In the genomic region with DNA sequence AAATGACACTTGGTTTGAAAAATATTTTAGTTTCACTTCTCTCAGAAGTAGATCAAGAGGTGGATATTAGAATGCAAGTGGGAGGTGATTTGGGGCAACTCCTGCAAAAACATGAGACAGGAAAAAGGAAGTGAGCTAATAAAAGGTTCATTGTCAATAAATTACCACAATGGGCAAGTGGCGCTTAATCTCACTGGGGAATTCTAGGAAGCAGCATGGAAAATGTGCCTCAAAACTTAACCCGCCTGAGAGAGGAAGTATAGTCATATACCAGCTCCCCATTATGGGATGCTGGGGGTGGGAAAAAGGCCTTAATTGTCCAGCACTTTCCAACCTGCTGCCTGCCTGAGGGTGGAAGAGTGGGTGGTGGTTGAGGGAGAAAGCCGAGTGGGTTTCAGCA, we compare ENCODE assay signal across 30 cellular contexts.
A peak's percentile ranks its signal among the peaks of the same experiment; 100 is the strongest.
DNase-seq lines count a peak whose midpoint lies in the region; ATAC-seq, FAIRE-seq and TF ChIP-seq lines count a peak whose summit lies in the region.
"Had no signal": no experiment of that assay in that cellular context is flagged by ENCODE, and none has a peak within 500 bp of the region (broad histone marks: within the 10 kb centered on the region; RNA-seq: fewer than 3 reads in every experiment).

No MANE protein-coding gene starts in this region.

- TF ChIP-seq CTCF in heart right ventricle (IDR thresholded peaks at IDR 0.05) (no peak), PC-3 (conservative IDR thresholded peaks at IDR 0.05; ENCODE audit: low read depth, low read length) (no peak), endothelial cell of umbilical vein (IDR thresholded peaks at IDR 0.05; ENCODE audit: extremely low read depth in 1 of 2, insufficient read depth in 1 of 2, low read depth in 1 of 2, low read length in 2 of 2) (no peak)

- peak overlapping the region in 8 of 10 donors; percentile 25 to 72 (median 56) for H3K27ac ChIP-seq in heart right ventricle
- H3K27ac ChIP-seq in PC-3 (ENCODE audit: low read length): peak overlapping the region; percentile 100
- peak overlapping the region; percentile 90 for H3K27ac ChIP-seq in endothelial cell of umbilical vein (ENCODE audit: insufficient read depth, low read depth, low read length)
- peak overlapping the region; percentile 44 for H3K27ac ChIP-seq in subcutaneous abdominal adipose tissue (ENCODE audit: low read depth, low read length)
- H3K27ac ChIP-seq: A549, esophagus muscularis mucosa, foreskin keratinocyte, HL-60, psoas muscle, thyroid gland had no signal

- WGBS in heart right ventricle, 2 donors: 60 to 64% methylated on average over 3 of the region's 3 CpGs

- dilution Hi-C loops in endothelial cell of umbilical vein (cut with MboI; ENCODE audit: extremely low pct_ligation_motif_present, low sequenced_read_pairs): no loop called here

- H3K27me3 ChIP-seq in heart right ventricle: no peaks in the 10 kb centered on the region
- no peaks in the 10 kb centered on the region for H3K27me3 ChIP-seq in PC-3 (ENCODE audit: low read length)
- no peaks in the 10 kb centered on the region for H3K27me3 ChIP-seq in endothelial cell of umbilical vein (ENCODE audit: control insufficient read depth in 2 of 2, insufficient read depth in 2 of 2, low read length in 2 of 2)
- no peaks in the 10 kb centered on the region for H3K27me3 ChIP-seq in subcutaneous abdominal adipose tissue (ENCODE audit: control insufficient read depth in 5 of 5, insufficient read depth in 4 of 5, low read length in 5 of 5)
- H3K27me3 ChIP-seq: BE2C, esophagus muscularis mucosa, foreskin keratinocyte, thyroid gland had no signal

- intact Hi-C loops in heart right ventricle (cut with DNase I) (loop anchor here in 1 of 10 donors (10.0 kb wide), 1 partner anchor 127 kb away; no protein-coding TSS in a partner anchor), cardiac septum (cut with DNase I) (loop anchor here (5.0 kb wide), 1 partner anchor 45 kb away; no protein-coding TSS in a partner anchor), PC-3 (cut with micrococcal nuclease) (loop anchor here (1.0 to 10.0 kb wide), 10 partner anchors 17 to 497 kb away; partner anchors contain the start of gene ELAVL2), endothelial cell of umbilical vein (cut with micrococcal nuclease) (loop anchor here (1.0 to 10.0 kb wide), 3 partner anchors 60 to 577 kb away; no protein-coding TSS in a partner anchor)

- no peaks in the 10 kb centered on the region for H3K9me1 ChIP-seq in endothelial cell of umbilical vein (replicated peaks; ENCODE audit: control insufficient read depth, extremely low read depth, insufficient read depth, low read length)

- no peak overlapping the region for H3K4me3 ChIP-seq in heart right ventricle
- H3K4me3 ChIP-seq in PC-3 (ENCODE audit: low read length): 0 out of 2 replicates have a peak overlapping the region, but pooled peaks have one; percentile 20
- peak overlapping the region in 1 of 3 experiments; percentile 11 for H3K4me3 ChIP-seq in endothelial cell of umbilical vein (replicated peaks in 1 of 3; ENCODE audit: insufficient read depth in 1 of 3, low read depth in 1 of 3, low read length in 3 of 3)
- no peak overlapping the region for H3K4me3 ChIP-seq in subcutaneous abdominal adipose tissue (ENCODE audit: low read depth in 1 of 5, low read length in 5 of 5)
- H3K4me3 ChIP-seq: A549, esophagus muscularis mucosa, psoas muscle, thyroid gland had no signal

- DNase-seq in heart right ventricle (peak in 1 of 2 donors; percentile 33), cardiac septum (ENCODE audit: low spot score) (no peak), PC-3 (peak; percentile 73), endothelial cell of umbilical vein (ENCODE audit: low read depth, low spot score) (peak; percentile 97), HK-2 (ENCODE audit: unreplicated experiment) (no peak), NCI-H2029 (lab: John Stamatoyannopoulos, UW) (no peak)
- DNase-seq: activated CD4-positive, alpha-beta memory T cell treated with anti-CD3 and anti-CD28 coated beads for 36 hours; activated CD8-positive, alpha-beta memory T cell treated with anti-CD3 and anti-CD28 coated beads, Interleukin-2, amount 50 U/mL, for 48 hours; activated naive CD4-positive, alpha-beta T cell treated with anti-CD3 and anti-CD28 coated beads, Interleukin-2, amount 10 ng/mL, durations not matched to agents 7 days and 5 days; BE2C; DMS53; effector memory CD8-positive, alpha-beta T cell; hypothalamus; Kasumi-1; naive B cell; NCI-H1694 treated with DMSO at 0.1 percent for 48 hours; NCI-H524 treated with DMSO at 0.1 percent for 48 hours; NK-92 treated with Interleukin-12 subunit alpha and Interleukin-12 subunit beta, amount 100 ng/mL, for 24 hours; occipital lobe; psoas muscle; thyroid gland had no signal

- BruUV-seq in PC-3 (replicated peaks; lab: Mats Ljungman, UMichigan) (no TSS peak), endothelial cell of umbilical vein (replicated peaks; lab: Mats Ljungman, UMichigan) (no TSS peak)

- peak; percentile 97 for FAIRE-seq in endothelial cell of umbilical vein (lab: Jason Lieb, UNC)
- FAIRE-seq: A549, colon had no signal

- H3F3A ChIP-seq in PC-3 (ENCODE audit: low read length, unreplicated experiment): peaks cover 5% of the 10 kb centered on the region

- peak overlapping the region; percentile 55 for H3K4me2 ChIP-seq in PC-3 (ENCODE audit: low read length)
- peak overlapping the region; percentile 81 for H3K4me2 ChIP-seq in endothelial cell of umbilical vein (ENCODE audit: insufficient read depth, low read length)
- H3K4me2 ChIP-seq: A549 had no signal

- no peaks in the 10 kb centered on the region for H3K9me2 ChIP-seq in PC-3 (replicated peaks; ENCODE audit: low read length)

- H4K20me1 ChIP-seq in PC-3 (ENCODE audit: low read length) (no peaks in the 10 kb centered on the region), endothelial cell of umbilical vein (replicated peaks; ENCODE audit: control insufficient read depth, extremely low read depth, insufficient read depth, low read length) (no peaks in the 10 kb centered on the region)

- CTCF ChIA-PET in PC-3 (lab: Charles Lee) (no interaction called here), endothelial cell of umbilical vein (lab: Charles Lee) (interaction anchor here (1.3 to 1.5 kb wide), 2 partner anchors 10 to 11 kb away, joined by 4 to 6 read pairs; no protein-coding TSS in a partner anchor)

- no peaks in the 10 kb centered on the region for H3K36me3 ChIP-seq in heart right ventricle
- H3K36me3 ChIP-seq in PC-3 (ENCODE audit: low read depth, low read length): peaks cover 11% of the 10 kb centered on the region
- H3K36me3 ChIP-seq in endothelial cell of umbilical vein (ENCODE audit: control insufficient read depth in 2 of 2, extremely low read depth in 1 of 2, insufficient read depth in 2 of 2, low read length in 2 of 2): no peaks in the 10 kb centered on the region
- H3K36me3 ChIP-seq in subcutaneous abdominal adipose tissue (ENCODE audit: control insufficient read depth in 5 of 5, insufficient read depth in 5 of 5, low read length in 5 of 5): no peaks in the 10 kb centered on the region
- H3K36me3 ChIP-seq: BE2C, esophagus muscularis mucosa, thyroid gland had no signal

- TF ChIP-seq POLR2A in endothelial cell of umbilical vein (IDR thresholded peaks at IDR 0.05; ENCODE audit: low read depth, low read length): no peak

- H3K9me3 ChIP-seq in heart right ventricle (peaks cover 0 to 5% (median 0%) of the 10 kb centered on the region in 11 donors), PC-3 (ENCODE audit: low read length) (no peaks in the 10 kb centered on the region), endothelial cell of umbilical vein (replicated peaks; ENCODE audit: control insufficient read depth, insufficient read depth, low read length) (no peaks in the 10 kb centered on the region), subcutaneous abdominal adipose tissue (ENCODE audit: control insufficient read depth in 5 of 5, low read length in 5 of 5) (no peaks in the 10 kb centered on the region)
- H3K9me3 ChIP-seq: A549, BE2C, esophagus muscularis mucosa, psoas muscle, thyroid gland had no signal

- H3K79me2 ChIP-seq in PC-3 (ENCODE audit: low read length): no peaks in the 10 kb centered on the region
- no peaks in the 10 kb centered on the region for H3K79me2 ChIP-seq in endothelial cell of umbilical vein (ENCODE audit: control insufficient read depth, insufficient read depth, low read length)

- H3K9ac ChIP-seq in PC-3 (ENCODE audit: low read length) (peak overlapping the region; percentile 94), endothelial cell of umbilical vein (replicated peaks; ENCODE audit: extremely low read depth, insufficient read depth, low read length) (peak overlapping the region; percentile 53), subcutaneous abdominal adipose tissue (ENCODE audit: low read length in 5 of 5) (no peak overlapping the region)

- 0 out of 2 replicates have a peak overlapping the region, but pooled peaks have one; percentile 11 for H2AFZ ChIP-seq in PC-3 (ENCODE audit: low read length)
- peak overlapping the region; percentile 75 for H2AFZ ChIP-seq in endothelial cell of umbilical vein (ENCODE audit: low read depth, low read length)

- peaks cover 0 to 9% (median 0%) of the 10 kb centered on the region in 9 donors for H3K4me1 ChIP-seq in heart right ventricle
- peaks cover 39% of the 10 kb centered on the region for H3K4me1 ChIP-seq in PC-3 (ENCODE audit: insufficient read depth, low read length)
- H3K4me1 ChIP-seq in endothelial cell of umbilical vein (ENCODE audit: control insufficient read depth, extremely low read depth, insufficient read depth, low read length): peaks cover 21% of the 10 kb centered on the region
- H3K4me1 ChIP-seq in subcutaneous abdominal adipose tissue (ENCODE audit: control insufficient read depth in 5 of 5, insufficient read depth in 5 of 5, low read length in 5 of 5): peaks cover 0 to 11% (median 0%) of the 10 kb centered on the region in 5 donors
- H3K4me1 ChIP-seq: A549, BE2C, esophagus muscularis mucosa, psoas muscle, thyroid gland had no signal

- POLR2A ChIA-PET in PC-3 (lab: Charles Lee; ENCODE audit: unreplicated experiment) (no interaction called here), endothelial cell of umbilical vein (lab: Charles Lee) (interaction anchor here (1.0 kb wide), 1 partner anchor 10 kb away, joined by 4 read pairs; no protein-coding TSS in a partner anchor)

- ATAC-seq in heart right ventricle (peak in 7 of 8 donors; percentile 38 to 94 (median 80)), PC-3 (peak; percentile 52), GM21717 (IDR thresholded peaks at IDR 0.05; ENCODE audit: unreplicated experiment) (no peak)
- ATAC-seq: A549; activated CD4-positive, CD25-positive, alpha-beta regulatory T cell treated with anti-CD3 and anti-CD28 coated beads, Interleukin-2, amount 50 U/mL, for 24 hours; effector memory CD8-positive, alpha-beta T cell; Panc1; psoas muscle had no signal

TF ChIP-seq in endothelial cell of umbilical vein, 7 proteins besides CTCF, POLR2A, EP300 and RAD21 (continues in another document):
- TF ChIP-seq MYC (IDR thresholded peaks at IDR 0.05; ENCODE audit: low read depth, low read length) (no peak), FOS (IDR thresholded peaks at IDR 0.05; ENCODE audit: borderline replicate concordance, insufficient read depth, low read length) (peak; percentile 68), MAX (IDR thresholded peaks at IDR 0.05; ENCODE audit: insufficient read depth, insufficient read length) (peak; percentile 42)

Comparison
In these comparisons a context has a peak if more than half of its experiments do, and no peak if none do; other contexts are left out.
1. DNase-seq: peak in PC-3 (single experiment) and endothelial cell of umbilical vein (single experiment); none in cardiac septum (single experiment), HK-2 (single experiment) and NCI-H2029 (single experiment).
2. H3K27ac ChIP-seq: peak in every context shown above with its lines; median percentile 100 in PC-3; 90 in endothelial cell of umbilical vein; 56 in heart right ventricle; 44 in subcutaneous abdominal adipose tissue.
3. H3K9ac ChIP-seq: peak in PC-3 (single experiment) and endothelial cell of umbilical vein (single experiment); none in subcutaneous abdominal adipose tissue (0 of 5).